In the genomic region with DNA sequence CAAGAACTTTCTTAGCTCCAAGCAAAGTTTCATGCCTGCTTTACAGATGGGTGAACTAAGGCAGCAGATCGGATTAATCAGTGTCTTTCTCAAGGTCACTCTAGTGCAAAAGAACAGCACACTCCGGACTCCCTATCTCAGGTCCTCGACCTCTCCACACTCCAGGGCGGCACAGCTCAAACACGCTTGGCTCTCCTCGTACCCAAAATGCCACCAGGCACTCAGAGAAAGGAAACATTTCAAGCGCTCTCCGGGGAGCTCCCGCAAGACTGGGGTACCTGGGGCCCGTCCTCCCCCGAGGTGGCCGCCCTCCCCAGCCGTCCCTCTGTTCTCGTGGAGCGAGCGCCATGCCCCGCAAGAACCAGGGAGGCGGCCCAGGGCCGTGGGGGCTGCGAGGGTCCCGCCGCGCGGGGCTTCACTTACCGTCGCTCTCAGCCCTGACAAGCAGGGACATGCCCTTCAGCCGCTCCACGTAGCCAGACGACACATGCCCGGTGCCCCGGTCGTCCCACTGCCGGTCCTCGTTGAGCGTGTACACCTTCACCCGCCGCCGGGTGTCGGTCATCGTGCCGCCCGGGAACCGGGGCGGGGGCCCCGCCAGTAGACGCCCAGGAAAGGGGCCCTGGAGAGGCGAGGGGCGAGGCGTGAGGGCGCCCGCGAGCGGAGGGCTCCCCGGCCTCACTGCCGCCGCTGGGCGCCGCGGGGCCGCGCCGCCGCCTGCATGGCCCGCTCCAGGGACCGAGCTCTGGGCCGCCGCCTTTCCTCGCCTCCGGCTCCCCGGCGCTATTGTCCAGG, we compare ENCODE assay signal across 8 cellular contexts. TPM values are rescaled to one million over a fixed set of nuclear protein-coding genes. Genes with fewer than 3 reads are reported as not detected.
DNase-seq lines count a peak whose midpoint lies in the region; ATAC-seq, FAIRE-seq and TF ChIP-seq lines count a peak whose summit lies in the region.

No MANE protein-coding gene starts in this region.

- peaks cover 53% of the 10 kb centered on the region for H3K79me2 ChIP-seq in ACC112 (ENCODE audit: control insufficient read depth, insufficient read depth, low read length, unreplicated experiment)

- no peak for FAIRE-seq in H54 (lab: Jason Lieb, UNC)

- DNase-seq in RPMI7951 (ENCODE audit: low read depth) (peak; percentile 7), left cardiac atrium (peak; percentile 37), progenitor cell of endocrine pancreas (ENCODE audit: low spot score, unreplicated experiment) (peak; percentile 26), H54 (ENCODE audit: insufficient read length, low spot score) (no peak)

- peak overlapping the region; percentile 98 for H3K27ac Mint-ChIP-seq in activated naive CD8-positive, alpha-beta T cell
- peak overlapping the region; percentile 97 for H3K27ac Mint-ChIP-seq in progenitor cell of endocrine pancreas

- peak overlapping the region; percentile 98 for H3K27ac ChIP-seq in ACC112 (ENCODE audit: low read depth, low read length)

- TF ChIP-seq POLR2A in H54 (IDR thresholded peaks at IDR 0.05; ENCODE audit: low read depth, low read length) = no peak

- TF ChIP-seq CTCF in progenitor cell of endocrine pancreas (IDR thresholded peaks at IDR 0.05; ENCODE audit: unreplicated experiment) = no peak

- peaks cover 35% of the 10 kb centered on the region for H3K4me1 Mint-ChIP-seq in activated naive CD8-positive, alpha-beta T cell (ENCODE audit: low read depth)
- H3K4me1 Mint-ChIP-seq in progenitor cell of endocrine pancreas (ENCODE audit: low read depth) = peaks cover 14% of the 10 kb centered on the region

- peak overlapping the region; percentile 99 for H3K4me3 ChIP-seq in ACC112 (ENCODE audit: low read depth, low read length)

- no peaks in the 10 kb centered on the region for H3K9me3 Mint-ChIP-seq in activated naive CD8-positive, alpha-beta T cell (ENCODE audit: low read depth)
- H3K9me3 Mint-ChIP-seq in progenitor cell of endocrine pancreas (ENCODE audit: low read depth) = no peaks in the 10 kb centered on the region

- peaks cover 4% of the 10 kb centered on the region for H3K36me3 Mint-ChIP-seq in activated naive CD8-positive, alpha-beta T cell
- H3K36me3 Mint-ChIP-seq in progenitor cell of endocrine pancreas (ENCODE audit: insufficient read depth) = peaks cover 7% of the 10 kb centered on the region

- H2AFZ ChIP-seq in ACC112 (ENCODE audit: low read length, unreplicated experiment) = peak overlapping the region; percentile 91

- intact Hi-C loops in left cardiac atrium (cut with DNase I) = no loop called here

- H3K27me3 ChIP-seq in ACC112 (ENCODE audit: insufficient read depth, low read length) = no peaks in the 10 kb centered on the region

- H3K4me3 Mint-ChIP-seq in activated naive CD8-positive, alpha-beta T cell = peak overlapping the region; percentile 94
- peak overlapping the region; percentile 99 for H3K4me3 Mint-ChIP-seq in progenitor cell of endocrine pancreas (ENCODE audit: low read depth)

- H3K27me3 Mint-ChIP-seq in activated naive CD8-positive, alpha-beta T cell = no peaks in the 10 kb centered on the region
- no peaks in the 10 kb centered on the region for H3K27me3 Mint-ChIP-seq in progenitor cell of endocrine pancreas

- ATAC-seq in GM18909 (IDR thresholded peaks at IDR 0.05; ENCODE audit: poor library complexity, unreplicated experiment) = peak; percentile 17
- ATAC-seq in HG03196 (IDR thresholded peaks at IDR 0.05; ENCODE audit: unreplicated experiment) = peak; percentile 20
- ATAC-seq in left cardiac atrium = peak; percentile 17 to 37

- H3K36me3 ChIP-seq in ACC112 (ENCODE audit: insufficient read depth, low read length) = peaks cover 8% of the 10 kb centered on the region

- H3K4me1 ChIP-seq in ACC112 (ENCODE audit: control insufficient read depth, insufficient read depth, low read length, unreplicated experiment) = peaks cover 14% of the 10 kb centered on the region

RNA-seq across cellular contexts. Expression of gene PPP4R3A, which starts 0.8 kb away (rescaled TPM):
- 21.3 and 22.8 TPM in 2 replicates for total RNA-seq in RPMI7951 (2014; rRNA removed; shearing (Covaris generic))
- total RNA-seq in left cardiac atrium = 10 to 100 TPM; 44.3 to 49.5 TPM
- total RNA-seq in progenitor cell of endocrine pancreas = 119 and 120 TPM in 2 replicates
